In genomic region chr1:230399321-230400006, GRCh38 we compare ENCODE assay signal across 2 cellular contexts.
TF ChIP-seq lines count a peak whose summit lies in the region.

No MANE protein-coding gene starts in this region.

TF ChIP-seq in HEK293, 187 proteins besides CTCF, POLR2A, EP300 and RAD21:
- 0 out of 2 replicates have a peak, but pooled peaks have one; percentile 42 for TF ChIP-seq ZIC2 (tag by site-specific recombination; IDR thresholded peaks at IDR 0.05)
- TF ChIP-seq ZNF2 (tag by site-specific recombination; IDR thresholded peaks at IDR 0.05), result no peak
- no peak for TF ChIP-seq ZNF549 (tag by site-specific recombination; IDR thresholded peaks at IDR 0.05)

TF ChIP-seq in H1, 55 proteins besides CTCF, POLR2A, EP300 and RAD21:
- TF ChIP-seq SIX5 (IDR thresholded peaks at IDR 0.05; ENCODE audit: low read depth, low read length) (no peak), BACH1 (IDR thresholded peaks at IDR 0.05; ENCODE audit: low read length) (no peak), SP4 (IDR thresholded peaks at IDR 0.05; ENCODE audit: low read length) (no peak), ATF3 (IDR thresholded peaks at IDR 0.05; ENCODE audit: insufficient read depth, low read depth, low read length) (no peak), SP2 (IDR thresholded peaks at IDR 0.05; ENCODE audit: low read length) (no peak), TBP (IDR thresholded peaks at IDR 0.05; ENCODE audit: low read depth, low read length) (no peak), MAFK (IDR thresholded peaks at IDR 0.05; ENCODE audit: low read depth, low read length) (no peak), RNF2 (IDR thresholded peaks at IDR 0.05; ENCODE audit: borderline replicate concordance, low read depth, low read length, missing control alignments, poor library complexity, severe bottlenecking) (no peak), CBX5 (IDR thresholded peaks at IDR 0.05; ENCODE audit: low read depth, low read length) (no peak)
